13 cellular contexts compared by ENCODE assay signal in the genomic region with DNA sequence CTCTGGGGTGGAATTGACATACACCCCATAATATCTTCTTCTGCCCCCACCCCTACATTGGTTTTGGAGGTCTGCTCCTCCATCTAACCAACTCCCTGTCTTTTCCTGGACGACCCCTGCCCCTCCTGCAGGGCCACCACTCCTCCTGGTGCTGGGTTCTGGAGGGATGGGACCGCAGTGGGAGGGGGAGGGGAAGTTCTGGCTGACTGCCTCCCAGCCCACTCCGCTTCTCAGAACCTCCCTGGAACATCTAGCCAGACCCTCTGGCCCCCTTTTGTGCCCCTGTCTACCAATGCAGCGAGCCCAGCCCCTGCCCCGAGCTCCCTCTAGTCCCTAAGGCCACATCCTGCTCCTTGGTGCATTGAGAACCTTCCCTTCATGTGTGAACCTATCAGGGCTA. TPM values are rescaled to one million over a fixed set of nuclear protein-coding genes. Genes with fewer than 3 reads are reported as not detected.
DNase-seq lines count a peak whose midpoint lies in the region; FAIRE-seq and TF ChIP-seq lines count a peak whose summit lies in the region.
"Had no signal": no experiment of that assay in that cellular context is flagged by ENCODE, and none has a peak within 500 bp of the region (broad histone marks: within the 10 kb centered on the region; RNA-seq: fewer than 3 reads in every experiment).

No MANE protein-coding gene starts in this region.

- WGBS in small intestine, 3 donors = 19 to 66% (median 36%) methylated on average over 5 of the region's 5 CpGs
- 84 to 86% methylated on average over 5 of the region's 5 CpGs for WGBS in tibial nerve, 2 donors

- H3K27ac ChIP-seq in layer of hippocampus (ENCODE audit: low read depth, low read length) (peak overlapping the region; percentile 98), small intestine (ENCODE audit: low read depth in 1 of 2, low read length in 1 of 2) (peak overlapping the region; percentile 95), tibial nerve (no peak overlapping the region)
- H3K27ac ChIP-seq: skin epidermis had no signal

- H3K27me3 ChIP-seq in layer of hippocampus (ENCODE audit: control insufficient read depth, insufficient read depth, low read length) (no peaks in the 10 kb centered on the region), small intestine (ENCODE audit: control insufficient read depth in 2 of 2, insufficient read depth in 2 of 2, low read length in 2 of 2) (no peaks in the 10 kb centered on the region), tibial nerve (peaks cover 0 to 5% of the 10 kb centered on the region in 2 donors)
- H3K27me3 ChIP-seq: Peyer's patch had no signal

- no peak for TF ChIP-seq POLR2A in tibial nerve (IDR thresholded peaks at IDR 0.05)

- H3K27me3 Mint-ChIP-seq in activated CD4-positive, alpha-beta T cell treated with anti-CD3 and anti-CD28 coated beads, Interleukin-2, amount 10 ng/mL, durations not matched to agents 24 days and 14 days = peaks cover 25% of the 10 kb centered on the region
- H3K27me3 Mint-ChIP-seq in activated T-helper 2 cell treated with anti-CD3 and anti-CD28 coated beads, Interferon-gamma antibody, Interleukin-2, Interleukin-4, amounts not matched to agents 10 μg/mL and 5 μg/mL and 100 μg/mL, durations not matched to agents 14 hours and 24 hours and 36 hours (ENCODE audit: low read depth) = peaks cover 27% of the 10 kb centered on the region

- no peak for FAIRE-seq in small intestine (lab: Jason Lieb, UNC)
- FAIRE-seq: TTC549, urothelium cell line had no signal

- intact Hi-C loops in activated CD4-positive, alpha-beta T cell treated with anti-CD3 and anti-CD28 coated beads, Interleukin-2, amount 10 ng/mL, durations not matched to agents 24 days and 14 days (cut with micrococcal nuclease) = loop anchor here (2.0 kb wide), 1 partner anchor 23 kb away; no protein-coding TSS in a partner anchor
- intact Hi-C loops in activated T-helper 2 cell treated with anti-CD3 and anti-CD28 coated beads, Interferon-gamma antibody, Interleukin-2, Interleukin-4, amounts not matched to agents 10 μg/mL and 5 μg/mL and 100 μg/mL, durations not matched to agents 14 hours and 24 hours and 36 hours (cut with micrococcal nuclease) = no loop called here

- no peaks in the 10 kb centered on the region for H3K9me3 ChIP-seq in small intestine (ENCODE audit: control insufficient read depth, low read depth)
- no peaks in the 10 kb centered on the region for H3K9me3 ChIP-seq in tibial nerve
- H3K9me3 ChIP-seq: Peyer's patch had no signal

- H3K4me1 Mint-ChIP-seq in activated CD4-positive, alpha-beta T cell treated with anti-CD3 and anti-CD28 coated beads, Interleukin-2, amount 10 ng/mL, durations not matched to agents 24 days and 14 days = peaks cover 10% of the 10 kb centered on the region
- peaks cover 13% of the 10 kb centered on the region for H3K4me1 Mint-ChIP-seq in activated T-helper 2 cell treated with anti-CD3 and anti-CD28 coated beads, Interferon-gamma antibody, Interleukin-2, Interleukin-4, amounts not matched to agents 10 μg/mL and 5 μg/mL and 100 μg/mL, durations not matched to agents 14 hours and 24 hours and 36 hours (ENCODE audit: low read depth)

- H3K4me3 Mint-ChIP-seq in activated CD4-positive, alpha-beta T cell treated with anti-CD3 and anti-CD28 coated beads, Interleukin-2, amount 10 ng/mL, durations not matched to agents 24 days and 14 days = peak overlapping the region; percentile 75
- H3K4me3 Mint-ChIP-seq in activated T-helper 2 cell treated with anti-CD3 and anti-CD28 coated beads, Interferon-gamma antibody, Interleukin-2, Interleukin-4, amounts not matched to agents 10 μg/mL and 5 μg/mL and 100 μg/mL, durations not matched to agents 14 hours and 24 hours and 36 hours (ENCODE audit: low read depth) = peak overlapping the region; percentile 72

- H3K36me3 ChIP-seq in small intestine (ENCODE audit: control insufficient read depth in 2 of 2, insufficient read depth in 2 of 2, low read length in 2 of 2) (no peaks in the 10 kb centered on the region), tibial nerve (no peaks in the 10 kb centered on the region)
- H3K36me3 ChIP-seq: Peyer's patch had no signal

- H3K4me3 ChIP-seq in small intestine (ENCODE audit: low read depth in 1 of 2, low read length in 2 of 2) (peak overlapping the region in 1 of 2 donors; percentile 87), tibial nerve (no peak overlapping the region)
- H3K4me3 ChIP-seq: skin epidermis had no signal

- TF ChIP-seq CTCF in tibial nerve (IDR thresholded peaks at IDR 0.05) = no peak

- H3K9me3 Mint-ChIP-seq in activated CD4-positive, alpha-beta T cell treated with anti-CD3 and anti-CD28 coated beads, Interleukin-2, amount 10 ng/mL, durations not matched to agents 24 days and 14 days = no peaks in the 10 kb centered on the region
- no peaks in the 10 kb centered on the region for H3K9me3 Mint-ChIP-seq in activated T-helper 2 cell treated with anti-CD3 and anti-CD28 coated beads, Interferon-gamma antibody, Interleukin-2, Interleukin-4, amounts not matched to agents 10 μg/mL and 5 μg/mL and 100 μg/mL, durations not matched to agents 14 hours and 24 hours and 36 hours

- peak overlapping the region; percentile 13 for H3K27ac Mint-ChIP-seq in activated CD4-positive, alpha-beta T cell treated with anti-CD3 and anti-CD28 coated beads, Interleukin-2, amount 10 ng/mL, durations not matched to agents 24 days and 14 days
- H3K27ac Mint-ChIP-seq in activated T-helper 2 cell treated with anti-CD3 and anti-CD28 coated beads, Interferon-gamma antibody, Interleukin-2, Interleukin-4, amounts not matched to agents 10 μg/mL and 5 μg/mL and 100 μg/mL, durations not matched to agents 14 hours and 24 hours and 36 hours = no peak overlapping the region

- no peak for DNase-seq in activated CD4-positive, alpha-beta T cell treated with anti-CD3 and anti-CD28 coated beads, Interleukin-2, amount 10 ng/mL, durations not matched to agents 24 days and 14 days
- no peak for DNase-seq in activated CD4-positive, alpha-beta T cell treated with anti-CD3 and anti-CD28 coated beads, Interleukin-2, amount 50 U/mL, for 48 hours
- no peak for DNase-seq in activated T-helper 2 cell treated with anti-CD3 and anti-CD28 coated beads, Interferon-gamma antibody, Interleukin-2, Interleukin-4, amounts not matched to agents 10 μg/mL and 5 μg/mL and 100 μg/mL, durations not matched to agents 14 hours and 24 hours and 36 hours (ENCODE audit: low spot score)
- DNase-seq in small intestine (peak; percentile 42), AG08396 (ENCODE audit: low spot score) (no peak), tibial nerve (ENCODE audit: low spot score in 2 of 2) (no peak), SHP77 (lab: John Stamatoyannopoulos, UW) (no peak)
- DNase-seq: activated CD8-positive, alpha-beta memory T cell treated with anti-CD3 and anti-CD28 coated beads, Interleukin-2, amount 50 U/mL, for 4 hours; Peyer's patch had no signal

- H3K4me1 ChIP-seq in small intestine (ENCODE audit: control insufficient read depth in 2 of 2, insufficient read depth in 1 of 2, low read depth in 1 of 2, low read length in 1 of 2) = peaks cover 3 to 6% of the 10 kb centered on the region in 2 donors
- H3K4me1 ChIP-seq in tibial nerve = peaks cover 0 to 35% (median 16%) of the 10 kb centered on the region in 4 donors

- TF ChIP-seq EP300 in tibial nerve (IDR thresholded peaks at IDR 0.05) = no peak

- no peaks in the 10 kb centered on the region for H3K36me3 Mint-ChIP-seq in activated CD4-positive, alpha-beta T cell treated with anti-CD3 and anti-CD28 coated beads, Interleukin-2, amount 10 ng/mL, durations not matched to agents 24 days and 14 days (ENCODE audit: low read depth)
- H3K36me3 Mint-ChIP-seq in activated T-helper 2 cell treated with anti-CD3 and anti-CD28 coated beads, Interferon-gamma antibody, Interleukin-2, Interleukin-4, amounts not matched to agents 10 μg/mL and 5 μg/mL and 100 μg/mL, durations not matched to agents 14 hours and 24 hours and 36 hours (ENCODE audit: low read depth) = no peaks in the 10 kb centered on the region

RNA-seq across cellular contexts. Expression of a gene that starts 1.2 kb away (rescaled TPM):
- total RNA-seq in activated CD4-positive, alpha-beta T cell treated with anti-CD3 and anti-CD28 coated beads, Interleukin-2, amount 10 ng/mL, durations not matched to agents 24 days and 14 days = 1.1 and 1.2 TPM in 2 replicates
- total RNA-seq in activated T-helper 2 cell treated with anti-CD3 and anti-CD28 coated beads, Interferon-gamma antibody, Interleukin-2, Interleukin-4, amounts not matched to agents 10 μg/mL and 5 μg/mL and 100 μg/mL, durations not matched to agents 14 hours and 24 hours and 36 hours = 1.8 and 2.6 TPM in 2 replicates
- 10 to 100 TPM; 19.9 to 23.0 (median 21.7) TPM for polyA plus RNA-seq in small intestine
- total RNA-seq in tibial nerve = 1 to 10 TPM; 1.0 to 7.5 (median 2.1) TPM

RNA-seq across cellular contexts. Expression of a gene that starts 38.7 kb away (rescaled TPM):
- total RNA-seq in activated CD4-positive, alpha-beta T cell treated with anti-CD3 and anti-CD28 coated beads, Interleukin-2, amount 10 ng/mL, durations not matched to agents 24 days and 14 days = 179 and 187 TPM in 2 replicates
- 187 and 192 TPM in 2 replicates for total RNA-seq in activated T-helper 2 cell treated with anti-CD3 and anti-CD28 coated beads, Interferon-gamma antibody, Interleukin-2, Interleukin-4, amounts not matched to agents 10 μg/mL and 5 μg/mL and 100 μg/mL, durations not matched to agents 14 hours and 24 hours and 36 hours
- 100 to 1,000 TPM; 116 to 211 (median 174) TPM for polyA plus RNA-seq in small intestine
- 10 to 100 TPM; 21.9 to 56.7 (median 45.2) TPM for total RNA-seq in tibial nerve

RNA-seq across cellular contexts. Expression of a gene that starts 39.0 kb away (rescaled TPM):
- 144 and 152 TPM in 2 replicates for total RNA-seq in activated CD4-positive, alpha-beta T cell treated with anti-CD3 and anti-CD28 coated beads, Interleukin-2, amount 10 ng/mL, durations not matched to agents 24 days and 14 days
- total RNA-seq in activated T-helper 2 cell treated with anti-CD3 and anti-CD28 coated beads, Interferon-gamma antibody, Interleukin-2, Interleukin-4, amounts not matched to agents 10 μg/mL and 5 μg/mL and 100 μg/mL, durations not matched to agents 14 hours and 24 hours and 36 hours = 130 and 131 TPM in 2 replicates
- polyA plus RNA-seq in small intestine = 10 to 100 TPM in 1 of 3 donors, 1 to 10 TPM in 2; 5.8 to 32.1 (median 7.8) TPM
- total RNA-seq in tibial nerve = 10 to 100 TPM in 1 of 4 donors, 1 to 10 TPM in 3; 4.5 to 11.0 (median 4.6) TPM

Comparison
In these comparisons a context has a peak if more than half of its experiments do, and no peak if none do; other contexts are left out.
1. H3K27ac ChIP-seq: peak in layer of hippocampus (single experiment) and small intestine (2 of 2); none in tibial nerve (0 of 4).
2. RNA of a gene that starts 39.0 kb away (total RNA-seq): 144 to 152 TPM in activated CD4-positive, alpha-beta T cell treated with anti-CD3 and anti-CD28 coated beads, Interleukin-2, amount 10 ng/mL, durations not matched to agents 24 days and 14 days and 130 to 131 TPM in activated T-helper 2 cell treated with anti-CD3 and anti-CD28 coated beads, Interferon-gamma antibody, Interleukin-2, Interleukin-4, amounts not matched to agents 10 μg/mL and 5 μg/mL and 100 μg/mL, durations not matched to agents 14 hours and 24 hours and 36 hours; 4.5 to 11.0 TPM in tibial nerve; every median in the first group is over 10 times any median in the second.